ENCODE assay signal across 8 cellular contexts in the genomic region with DNA sequence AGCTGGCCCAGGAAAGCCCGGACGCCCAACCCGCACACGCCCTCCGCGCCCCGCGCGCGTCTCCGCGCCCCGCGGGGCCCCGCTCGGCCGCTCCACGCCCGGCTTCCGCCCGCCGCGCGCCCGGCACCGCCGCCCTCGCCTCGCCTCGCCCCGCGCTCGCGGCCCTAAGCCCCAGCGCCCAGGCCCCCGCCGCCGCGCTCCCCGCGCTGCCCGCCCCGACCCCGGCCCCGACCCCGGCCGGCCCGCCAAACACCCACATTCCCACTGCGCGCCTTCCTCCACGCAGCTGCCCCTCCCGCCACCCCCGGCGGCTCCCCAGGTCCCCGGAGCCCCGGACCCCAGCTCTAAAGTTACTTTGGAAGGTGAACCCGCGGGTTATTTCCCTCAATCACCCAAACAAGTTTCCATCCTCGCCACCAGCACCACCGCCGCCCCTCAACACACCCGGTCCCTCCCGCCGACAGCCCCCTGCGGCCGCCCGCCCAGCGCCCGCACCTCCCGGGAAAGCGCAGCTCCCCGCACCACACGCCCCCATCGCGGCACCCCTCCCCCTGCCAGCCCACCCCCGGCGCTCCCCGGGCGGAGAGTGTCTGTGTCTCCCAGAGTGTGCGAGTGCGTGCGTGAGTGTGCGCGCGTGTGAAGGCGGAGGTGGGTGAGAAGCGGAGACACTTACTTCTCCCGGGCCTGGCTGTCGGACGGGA. TPM values are rescaled to one million over a fixed set of nuclear protein-coding genes. Genes with fewer than 3 reads are reported as not detected.
DNase-seq lines count a peak whose midpoint lies in the region; ATAC-seq and TF ChIP-seq lines count a peak whose summit lies in the region.

No MANE protein-coding gene starts in this region.

- TF ChIP-seq EP300 in suprapubic skin (IDR thresholded peaks at IDR 0.05), result no peak

- ATAC-seq in GM21737 (IDR thresholded peaks at IDR 0.05; ENCODE audit: unreplicated experiment) (peak; percentile 17), right lobe of liver (no peak)

- no peaks in the 10 kb centered on the region for H3K9me3 ChIP-seq in SK-N-MC (ENCODE audit: low read depth, low read length)
- no peaks in the 10 kb centered on the region for H3K9me3 ChIP-seq in mammary epithelial cell (replicated peaks; ENCODE audit: insufficient read depth, low read length)
- H3K9me3 ChIP-seq in right lobe of liver, result no peaks in the 10 kb centered on the region
- no peaks in the 10 kb centered on the region for H3K9me3 ChIP-seq in suprapubic skin

- peak; percentile 17 for TF ChIP-seq POLR2A in right lobe of liver (IDR thresholded peaks at IDR 0.05)
- TF ChIP-seq POLR2A in suprapubic skin (IDR thresholded peaks at IDR 0.05), result peak in 1 of 2 donors; percentile 55

- CTCF ChIA-PET in mammary epithelial cell (lab: Charles Lee; ENCODE audit: low non-redundant PET), result interaction anchor here (0.5 to 0.7 kb wide), 4 partner anchors 76 to 285 kb away, joined by 3 to 4 read pairs (median 4); no protein-coding TSS in a partner anchor

- H3K4me3 ChIP-seq in SK-N-MC (peak overlapping the region; percentile 86), mammary epithelial cell (replicated peaks in 1 of 3; ENCODE audit: insufficient read depth in 1 of 3, low read depth in 2 of 3, low read length in 3 of 3) (peak overlapping the region; percentile 82 to 96 (median 90)), right lobe of liver (peak overlapping the region; percentile 65 to 73 (median 70)), suprapubic skin (peak overlapping the region; percentile 97)

- TF ChIP-seq CTCF in mammary epithelial cell (conservative IDR thresholded peaks at IDR 0.05 in 1 of 2, IDR thresholded peaks at IDR 0.05 in 1 of 2; ENCODE audit: extremely low read depth in 1 of 2, insufficient read depth in 1 of 2, low read depth in 1 of 2, low read length in 2 of 2), result no peak
- no peak for TF ChIP-seq CTCF in right lobe of liver (IDR thresholded peaks at IDR 0.05)
- no peak for TF ChIP-seq CTCF in suprapubic skin (IDR thresholded peaks at IDR 0.05)

- H3K4me1 ChIP-seq in mammary epithelial cell (ENCODE audit: insufficient read depth, low read length) (peaks cover 28% of the 10 kb centered on the region), right lobe of liver (no peaks in the 10 kb centered on the region), suprapubic skin (peaks cover 52% of the 10 kb centered on the region)

- DNase-seq in COLO668 (lab: John Stamatoyannopoulos, UW; ENCODE audit: unreplicated experiment) (peak; percentile 47), SK-N-MC (ENCODE audit: low read depth, low spot score) (no peak), mammary epithelial cell (no peak), right lobe of liver (no peak), suprapubic skin (ENCODE audit: low spot score in 2 of 2) (peak in 1 of 2 donors; percentile 81), pons (ENCODE audit: low spot score) (no peak), epidermal melanocyte (ENCODE audit: insufficient read length, low spot score) (no peak)

- H3K27me3 ChIP-seq in mammary epithelial cell (ENCODE audit: insufficient read depth, low read length) (no peaks in the 10 kb centered on the region), right lobe of liver (no peaks in the 10 kb centered on the region), suprapubic skin (no peaks in the 10 kb centered on the region)

- in situ Hi-C loops in mammary epithelial cell (cut with MboI; ENCODE audit: low sequenced_read_pairs in 2 of 2), result loop anchor here in 1 of 2 donors (5.0 to 25.0 kb wide), 3 partner anchors 37 to 412 kb away; no protein-coding TSS in a partner anchor

- BruUV-seq in mammary epithelial cell (replicated peaks; lab: Mats Ljungman, UMichigan), result no TSS peak

- no peaks in the 10 kb centered on the region for H4K20me1 ChIP-seq in mammary epithelial cell (ENCODE audit: insufficient read depth, low read length)

- no peak overlapping the region for H3K27ac ChIP-seq in SK-N-MC
- no peak overlapping the region for H3K27ac ChIP-seq in mammary epithelial cell (ENCODE audit: insufficient read depth, low read depth, low read length)
- peak overlapping the region; percentile 17 to 52 (median 51) for H3K27ac ChIP-seq in right lobe of liver
- H3K27ac ChIP-seq in suprapubic skin, result peak overlapping the region; percentile 99

- H3K4me2 ChIP-seq in mammary epithelial cell (ENCODE audit: insufficient read depth, low read depth, low read length), result peak overlapping the region; percentile 70

- no CpG with 5 or more reads among the region's 90 CpGs for WGBS in mammary epithelial cell (ENCODE audit: low coverage, missing lambda C conversion rate)
- WGBS in right lobe of liver (ENCODE audit: insufficient coverage, low coverage, low lambda C conversion rate, missing lambda C conversion rate), result 0% methylated on average over 23 of the region's 90 CpGs
- 0% methylated on average over 8 of the region's 90 CpGs for WGBS in suprapubic skin

- H3K9ac ChIP-seq in SK-N-MC (ENCODE audit: insufficient read length) (peak overlapping the region; percentile 57), mammary epithelial cell (ENCODE audit: insufficient read depth, low read length) (peak overlapping the region; percentile 44)

- intact Hi-C loops in mammary epithelial cell (cut with micrococcal nuclease) (loop anchor here (1.0 to 2.0 kb wide), 9 partner anchors 18 to 416 kb away; no protein-coding TSS in a partner anchor), right lobe of liver (cut with DNase I) (loop anchor here in 1 of 2 donors (10.0 kb wide), 1 partner anchor 104 kb away; no protein-coding TSS in a partner anchor)

- dilution Hi-C loops in mammary epithelial cell (cut with HindIII; ENCODE audit: low sequenced_read_pairs), result no loop called here

- no peaks in the 10 kb centered on the region for H3K36me3 ChIP-seq in SK-N-MC (ENCODE audit: insufficient read depth, low read length)
- no peaks in the 10 kb centered on the region for H3K36me3 ChIP-seq in mammary epithelial cell (ENCODE audit: insufficient read depth, low read length)
- H3K36me3 ChIP-seq in right lobe of liver, result no peaks in the 10 kb centered on the region
- H3K36me3 ChIP-seq in suprapubic skin, result no peaks in the 10 kb centered on the region

- H2AFZ ChIP-seq in mammary epithelial cell (ENCODE audit: low read depth, low read length), result peak overlapping the region; percentile 84

- peaks cover 30% of the 10 kb centered on the region for H3K79me2 ChIP-seq in mammary epithelial cell (ENCODE audit: insufficient read depth, low read length)

RNA-seq across cellular contexts. Expression of gene SSBP2, which starts 0.4 kb away (rescaled TPM):
- total RNA-seq in mammary epithelial cell, result 10 to 100 TPM; 24.8 to 40.8 TPM
- polyA plus RNA-seq in mammary epithelial cell, result 33.6 TPM
- polyA minus RNA-seq in mammary epithelial cell, result 22.2 TPM
- total RNA-seq in right lobe of liver, result 1 to 10 TPM; 2.0 to 4.8 (median 3.7) TPM
- 100 to 1,000 TPM in 1 of 4 donors, 10 to 100 TPM in 3; 54.1 to 136 (median 69.8) TPM for total RNA-seq in suprapubic skin

Comparison
In these comparisons a context has a peak if more than half of its experiments do, and no peak if none do; other contexts are left out.
1. H3K27ac ChIP-seq: peak in right lobe of liver (3 of 3) and suprapubic skin (single experiment); none in SK-N-MC (single experiment) and mammary epithelial cell (single experiment).
2. RNA of gene SSBP2, which starts 0.4 kb away (total RNA-seq): 54.1 to 136 TPM in suprapubic skin and 24.8 to 40.8 TPM in mammary epithelial cell; 2.0 to 4.8 TPM in right lobe of liver; every median in the first group is over 4 times any median in the second.
3. Peak in every context shown above with its lines, with median percentiles within 50 percentile points of each other: H3K4me3 ChIP-seq.